Comparison of ENCODE assay signal across 8 cellular contexts in the genomic region with DNA sequence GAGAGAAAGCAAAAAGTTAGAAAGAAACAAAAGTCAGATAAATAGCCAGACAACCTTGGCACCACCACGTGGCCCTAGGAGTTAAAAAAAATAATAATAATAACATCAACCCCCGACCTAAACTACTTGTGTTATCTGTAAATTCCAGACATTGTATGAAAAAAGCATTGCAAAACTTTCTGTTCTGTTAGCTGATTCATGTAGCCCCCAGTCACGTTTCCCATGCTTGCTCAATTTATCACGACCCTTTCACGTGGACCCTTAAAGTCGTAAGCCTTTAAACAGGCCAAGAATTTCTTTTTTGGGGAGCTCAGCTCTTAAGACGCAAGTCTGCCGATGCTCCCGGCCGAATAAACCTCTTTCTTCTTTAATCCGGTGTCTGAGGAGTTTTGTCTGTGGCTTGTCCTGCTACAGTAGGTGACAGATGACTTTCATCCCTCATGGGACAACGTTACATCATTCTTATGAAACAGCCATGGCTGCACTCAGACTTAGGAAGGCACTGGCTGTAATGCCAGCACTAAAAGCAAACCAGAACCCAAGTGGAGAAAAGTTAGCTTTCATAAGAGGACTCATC. TPM values are rescaled to one million over a fixed set of nuclear protein-coding genes. Genes with fewer than 3 reads are reported as not detected.
DNase-seq lines count a peak whose midpoint lies in the region; ATAC-seq and TF ChIP-seq lines count a peak whose summit lies in the region.

No MANE protein-coding gene starts in this region.

- H3K79me2 ChIP-seq in OCI-LY3 (ENCODE audit: low read length) = peaks cover 90% of the 10 kb centered on the region

- H3K9me3 ChIP-seq in OCI-LY3 (ENCODE audit: insufficient read depth, low read length) (no peaks in the 10 kb centered on the region), lung (ENCODE audit: control insufficient read depth in 2 of 2, insufficient read depth in 1 of 2, low read length in 1 of 2) (no peaks in the 10 kb centered on the region), upper lobe of right lung (no peaks in the 10 kb centered on the region)

- H3K36me3 Mint-ChIP-seq in activated T-cell treated with anti-CD3 and anti-CD28 coated beads, Interleukin-2, amount 50 U/mL, for 24 hours (ENCODE audit: low read depth) = peaks cover 59% of the 10 kb centered on the region
- peaks cover 18% of the 10 kb centered on the region for H3K36me3 Mint-ChIP-seq in central memory CD8-positive, alpha-beta T cell (ENCODE audit: insufficient read depth)

- DNase-seq in activated T-cell treated with anti-CD3 and anti-CD28 coated beads, Interleukin-2, amount 50 U/mL, for 24 hours = peak; percentile 54
- DNase-seq in activated T-cell treated with anti-CD3 and anti-CD28 coated beads, Interleukin-2, amount 50 U/mL, for 1 hour = no peak
- DNase-seq in central memory CD8-positive, alpha-beta T cell (ENCODE audit: low spot score in 2 of 2) = peak in 1 of 2 donors; percentile 17
- DNase-seq in lung (ENCODE audit: low spot score) (no peak), upper lobe of right lung (no peak), DMS153 treated with DMSO at 0.1 percent for 48 hours (lab: John Stamatoyannopoulos, UW; ENCODE audit: unreplicated experiment) (no peak)

- TF ChIP-seq CTCF in OCI-LY3 (IDR thresholded peaks at IDR 0.05; ENCODE audit: low read depth, low read length) = no peak
- no peak for TF ChIP-seq CTCF in lung (IDR thresholded peaks at IDR 0.05; ENCODE audit: control extremely low read depth, extremely low read depth)
- TF ChIP-seq CTCF in upper lobe of right lung (IDR thresholded peaks at IDR 0.05) = no peak

- peaks cover 79% of the 10 kb centered on the region for H3K4me1 Mint-ChIP-seq in activated T-cell treated with anti-CD3 and anti-CD28 coated beads, Interleukin-2, amount 50 U/mL, for 24 hours (ENCODE audit: low read depth)
- H3K4me1 Mint-ChIP-seq in central memory CD8-positive, alpha-beta T cell = peaks cover 73% of the 10 kb centered on the region

- peak overlapping the region; percentile 44; the same call in 1 of the 2 replicates for H2AFZ ChIP-seq in OCI-LY3 (ENCODE audit: low read depth, low read length)

- peak overlapping the region; percentile 95 for H3K9ac ChIP-seq in OCI-LY3 (ENCODE audit: low read length)

- peaks cover 52% of the 10 kb centered on the region for H3K4me1 ChIP-seq in OCI-LY3 (ENCODE audit: low read length)
- peaks cover 8 to 27% of the 10 kb centered on the region in 2 donors for H3K4me1 ChIP-seq in lung (ENCODE audit: control insufficient read depth in 2 of 2, insufficient read depth in 2 of 2, low read length in 2 of 2)
- H3K4me1 ChIP-seq in upper lobe of right lung = peaks cover 67% of the 10 kb centered on the region

- peak; percentile 11 for ATAC-seq in HG02884 (IDR thresholded peaks at IDR 0.05; ENCODE audit: unreplicated experiment)
- ATAC-seq in central memory CD8-positive, alpha-beta T cell (replicated peaks; ENCODE audit: extremely low read depth, poor library complexity, severe bottlenecking) = peak; percentile 41
- ATAC-seq in lung (ENCODE audit: insufficient read depth, low FRiP score) = peak; percentile 2
- peak; percentile 50 for ATAC-seq in upper lobe of right lung

- peak overlapping the region; percentile 97 for H3K4me2 ChIP-seq in OCI-LY3 (ENCODE audit: low read length)

- no peaks in the 10 kb centered on the region for H3K27me3 Mint-ChIP-seq in activated T-cell treated with anti-CD3 and anti-CD28 coated beads, Interleukin-2, amount 50 U/mL, for 24 hours
- no peaks in the 10 kb centered on the region for H3K27me3 Mint-ChIP-seq in central memory CD8-positive, alpha-beta T cell

- no peaks in the 10 kb centered on the region for H3K9me3 Mint-ChIP-seq in activated T-cell treated with anti-CD3 and anti-CD28 coated beads, Interleukin-2, amount 50 U/mL, for 24 hours
- no peaks in the 10 kb centered on the region for H3K9me3 Mint-ChIP-seq in central memory CD8-positive, alpha-beta T cell

- intact Hi-C loops in upper lobe of right lung (cut with DNase I) = no loop called here

- H3K36me3 ChIP-seq in OCI-LY3 (replicated peaks; ENCODE audit: low read depth, low read length) = peaks cover 3% of the 10 kb centered on the region
- no peaks in the 10 kb centered on the region for H3K36me3 ChIP-seq in lung (ENCODE audit: control insufficient read depth in 2 of 2, insufficient read depth in 2 of 2, low read length in 2 of 2)
- H3K36me3 ChIP-seq in upper lobe of right lung = no peaks in the 10 kb centered on the region

- peak overlapping the region; percentile 95 for H3K4me3 Mint-ChIP-seq in activated T-cell treated with anti-CD3 and anti-CD28 coated beads, Interleukin-2, amount 50 U/mL, for 24 hours
- H3K4me3 Mint-ChIP-seq in central memory CD8-positive, alpha-beta T cell = peak overlapping the region; percentile 99

- H3K27ac ChIP-seq in OCI-LY3 (ENCODE audit: low read length) = peak overlapping the region; percentile 85
- H3K27ac ChIP-seq in lung (ENCODE audit: low read depth in 1 of 2, low read length in 1 of 2) = peak overlapping the region; percentile 93 to 96
- H3K27ac ChIP-seq in upper lobe of right lung = peak overlapping the region; percentile 97

- peak overlapping the region; percentile 84 for H3K4me3 ChIP-seq in OCI-LY3 (ENCODE audit: low read length)
- peak overlapping the region; percentile 71 for H3K4me3 ChIP-seq in lung
- H3K4me3 ChIP-seq in upper lobe of right lung = peak overlapping the region; percentile 99

- H3K27me3 ChIP-seq in OCI-LY3 (ENCODE audit: low read depth, low read length) (no peaks in the 10 kb centered on the region), lung (ENCODE audit: control insufficient read depth, insufficient read depth) (no peaks in the 10 kb centered on the region), upper lobe of right lung (no peaks in the 10 kb centered on the region)

- WGBS in lung, 2 donors = 11 to 26% methylated on average over 12 of the region's 12 CpGs

- peak overlapping the region; percentile 99 for H3K27ac Mint-ChIP-seq in activated T-cell treated with anti-CD3 and anti-CD28 coated beads, Interleukin-2, amount 50 U/mL, for 24 hours
- peak overlapping the region; percentile 99 for H3K27ac Mint-ChIP-seq in central memory CD8-positive, alpha-beta T cell (ENCODE audit: low read depth)

- H4K20me1 ChIP-seq in OCI-LY3 (ENCODE audit: insufficient read depth, low read length) = 0 out of 2 replicates have a peak, but pooled peaks cover 7% of the 10 kb centered on the region

RNA-seq across cellular contexts. Expression of a gene that starts 0.5 kb away (rescaled TPM):
- 10 to 100 TPM; 26.9 to 32.2 TPM for total RNA-seq in lung
- 10 to 100 TPM; 15.6 to 16.1 TPM for polyA plus RNA-seq in lung
- total RNA-seq in upper lobe of right lung = 21.6 TPM

RNA-seq across cellular contexts. Expression of a gene that starts 0.6 kb away (rescaled TPM):
- total RNA-seq in lung = 10 to 100 TPM; 22.6 to 24.8 TPM
- polyA plus RNA-seq in lung = 1 to 10 TPM; 7.3 to 7.4 TPM
- total RNA-seq in upper lobe of right lung = 24.2 TPM
